In the genomic region with DNA sequence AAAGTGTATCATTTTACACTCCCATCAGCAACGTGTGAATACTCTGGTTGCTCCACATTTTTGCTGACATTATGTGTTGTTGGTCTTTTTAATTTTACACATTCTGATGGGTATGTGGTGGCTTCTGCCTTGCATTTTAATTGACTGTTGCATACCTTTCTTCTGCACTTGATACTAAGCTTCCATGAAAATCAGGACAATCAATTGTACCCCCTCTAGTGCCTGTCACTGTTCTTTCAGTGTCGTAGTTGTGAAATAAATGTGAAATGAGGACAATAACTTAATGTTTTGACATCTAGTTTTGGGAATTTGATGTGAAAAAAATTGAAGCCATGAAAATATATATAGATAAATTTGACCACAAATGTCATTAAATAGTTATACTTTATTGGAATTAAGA, we compare ENCODE assay signal across 26 cellular contexts.
"Had no signal": no experiment of that assay in that cellular context is flagged by ENCODE, and none has a peak within 500 bp of the region (broad histone marks: within the 10 kb centered on the region; RNA-seq: fewer than 3 reads in every experiment).

No MANE protein-coding gene starts in this region.

- H3K27me3 Mint-ChIP-seq: dendritic cell treated with granulocyte-macrophage colony-stimulating factor and Interleukin-4, amounts not matched to agents 40 ng/mL and 50 ng/mL, for 4 days; effector memory CD8-positive, alpha-beta T cell; naive thymus-derived CD4-positive, alpha-beta T cell had no signal

- FAIRE-seq: endometrium, islet of Langerhans, keratinocyte had no signal

- H3K4me1 Mint-ChIP-seq: endodermal cell had no signal

- H3K4me3 ChIP-seq: colonic mucosa, esophagus squamous epithelium, gastrocnemius medialis, heart right ventricle, left ventricle myocardium inferior, lower lobe of right lung had no signal

- H3K27ac ChIP-seq: colonic mucosa, epithelial cell of prostate, esophagus squamous epithelium, gastrocnemius medialis, heart right ventricle, left ventricle myocardium inferior, lower lobe of right lung had no signal

- H3K9me3 Mint-ChIP-seq: effector memory CD8-positive, alpha-beta T cell had no signal

- ATAC-seq: effector memory CD8-positive, alpha-beta T cell; esophagus mucosa; gastrocnemius medialis; heart right ventricle; left cardiac atrium; lower lobe of right lung; naive thymus-derived CD4-positive, alpha-beta T cell had no signal

- H3K36me3 ChIP-seq: colonic mucosa had no signal

- H3K4me1 ChIP-seq: colonic mucosa, gastrocnemius medialis, left ventricle myocardium inferior, lower lobe of right lung had no signal

- H3K27me3 ChIP-seq: colonic mucosa, esophagus squamous epithelium, gastrocnemius medialis, heart right ventricle had no signal

- DNase-seq: colonic mucosa; cortex of kidney; effector CD8-positive, alpha-beta T cell; effector memory CD8-positive, alpha-beta T cell; endodermal cell; erythroblast; esophagus squamous epithelium; foreskin fibroblast; foreskin melanocyte; gastrocnemius medialis; glutamatergic neuron; head of caudate nucleus; heart right ventricle; hippocampal formation; left cardiac atrium; left ventricle myocardium inferior; lower lobe of right lung; mesenchymal stem cell; midbrain; naive thymus-derived CD4-positive, alpha-beta T cell had no signal

- H3K4me3 Mint-ChIP-seq: dendritic cell treated with granulocyte-macrophage colony-stimulating factor and Interleukin-4, amounts not matched to agents 40 ng/mL and 50 ng/mL, for 4 days; effector memory CD8-positive, alpha-beta T cell; endodermal cell; naive thymus-derived CD4-positive, alpha-beta T cell had no signal

- H3K9me3 ChIP-seq: colonic mucosa, esophagus squamous epithelium, gastrocnemius medialis had no signal

- H3K27ac Mint-ChIP-seq: dendritic cell treated with granulocyte-macrophage colony-stimulating factor and Interleukin-4, amounts not matched to agents 40 ng/mL and 50 ng/mL, for 4 days; endodermal cell had no signal
